In the genomic region with DNA sequence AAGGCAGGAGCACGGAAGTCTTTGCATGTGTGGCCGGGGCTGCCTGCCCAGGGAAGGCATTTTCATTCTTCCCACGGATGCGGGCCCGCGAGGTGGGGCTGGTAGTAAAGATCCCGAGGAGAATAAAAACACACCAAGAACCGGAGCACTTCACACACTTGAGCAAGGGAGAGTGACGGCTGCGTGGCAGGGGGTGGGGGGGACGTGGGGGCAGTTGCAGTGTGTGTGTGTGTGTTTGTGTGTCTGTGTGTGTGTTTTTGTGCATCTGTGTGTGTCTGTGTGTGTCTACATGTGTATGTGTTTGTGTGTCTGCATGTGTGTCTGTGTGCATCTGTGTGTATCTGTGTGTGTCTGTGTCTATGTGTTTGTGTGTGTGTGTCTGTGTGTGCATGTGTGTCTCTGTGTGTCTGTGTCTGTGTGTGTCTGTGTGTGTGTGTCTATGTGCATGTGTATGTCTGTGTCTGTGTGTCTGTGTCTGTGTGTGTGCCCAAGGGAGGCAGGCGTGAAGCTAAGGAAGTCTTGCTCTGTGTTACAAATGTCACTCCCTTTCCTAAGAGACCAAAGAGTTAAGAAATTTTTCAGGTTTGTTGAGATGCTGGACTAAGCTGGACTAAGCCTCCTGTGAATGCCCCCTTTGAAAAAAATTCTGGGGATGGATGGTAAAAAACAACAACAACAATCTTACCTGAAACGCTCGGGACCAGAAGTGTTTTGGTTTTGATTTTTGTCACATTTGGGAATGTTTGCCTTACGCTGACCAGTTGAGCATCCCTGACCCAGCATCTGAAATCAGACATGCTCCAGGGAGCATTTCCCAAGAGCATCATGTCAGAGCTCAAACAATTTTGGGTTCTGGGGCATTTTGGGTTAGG, we compare ENCODE assay signal across 17 cellular contexts. TPM values are rescaled to one million over a fixed set of nuclear protein-coding genes. Genes with fewer than 3 reads are reported as not detected.
DNase-seq lines count a peak whose midpoint lies in the region; ATAC-seq, FAIRE-seq and TF ChIP-seq lines count a peak whose summit lies in the region.
"Had no signal": no experiment of that assay in that cellular context is flagged by ENCODE, and none has a peak within 500 bp of the region (broad histone marks: within the 10 kb centered on the region; RNA-seq: fewer than 3 reads in every experiment).

No MANE protein-coding gene starts in this region.

- ATAC-seq in HepG2 (no peak), right lobe of liver (no peak), HG02973 (IDR thresholded peaks at IDR 0.05; ENCODE audit: unreplicated experiment) (no peak), HG03097 (IDR thresholded peaks at IDR 0.05; ENCODE audit: low FRiP score, unreplicated experiment) (no peak)
- no peak for ATAC-seq in activated naive CD8-positive, alpha-beta T cell treated with anti-CD3 and anti-CD28 coated beads, Interleukin-2, amount 50 U/mL, for 24 hours
- ATAC-seq: sciatic nerve had no signal

- peaks cover 6% of the 10 kb centered on the region for H3K4me1 Mint-ChIP-seq in activated naive CD8-positive, alpha-beta T cell treated with anti-CD3 and anti-CD28 coated beads, Interleukin-2, amount 50 U/mL, for 24 hours
- H3K4me1 Mint-ChIP-seq: H9 had no signal

- TF ChIP-seq EP300 in HepG2 (IDR thresholded peaks at IDR 0.05; ENCODE audit: low read depth in 2 of 2, low read length in 2 of 2) (no peak), HepG2 (CRISPR knock-in tag; IDR thresholded peaks at IDR 0.05; ENCODE audit: borderline replicate concordance) (no peak)

- H3K27me3 Mint-ChIP-seq in activated naive CD8-positive, alpha-beta T cell treated with anti-CD3 and anti-CD28 coated beads, Interleukin-2, amount 50 U/mL, for 24 hours: peaks cover 10% of the 10 kb centered on the region

- H3K4me3 ChIP-seq in HepG2 (replicated peaks in 1 of 3; ENCODE audit: insufficient read depth in 1 of 3, low read depth in 2 of 3, low read length in 3 of 3) (no peak overlapping the region), right lobe of liver (no peak overlapping the region), mesenchymal stem cell (ENCODE audit: insufficient read depth in 1 of 2, low read depth in 1 of 2, low read length in 2 of 2) (peak overlapping the region in 1 of 2 experiments; percentile 52)
- H3K4me3 ChIP-seq: ascending aorta, lung had no signal

- peak; percentile 40 for FAIRE-seq in HepG2 (lab: Jason Lieb, UNC)

- peak overlapping the region; percentile 45 for H2BK120ac ChIP-seq in mesenchymal stem cell (ENCODE audit: low read depth, low read length)

- peak overlapping the region; percentile 67 to 89 for H3K18ac ChIP-seq in mesenchymal stem cell (ENCODE audit: low read depth in 1 of 2, low read length in 2 of 2)

- peaks cover 13% of the 10 kb centered on the region for H3K4me1 ChIP-seq in HepG2 (ENCODE audit: insufficient read depth, low read length)
- H3K4me1 ChIP-seq in right lobe of liver: no peaks in the 10 kb centered on the region
- H3K4me1 ChIP-seq in mesenchymal stem cell (ENCODE audit: control insufficient read depth, insufficient read depth, low read depth, low read length): peaks cover 40% of the 10 kb centered on the region

- H2BK5ac ChIP-seq in mesenchymal stem cell (ENCODE audit: low read depth, low read length, poor library complexity, severe bottlenecking): no peak overlapping the region

- CTCF ChIA-PET in HepG2 (lab: Yijun Ruan, JAX; ENCODE audit: low intra/inter-chr PET ratio, low total read pairs): no interaction called here

- TF ChIP-seq CTCF in HepG2 (CRISPR knock-in tag; IDR thresholded peaks at IDR 0.05) (no peak), right lobe of liver (IDR thresholded peaks at IDR 0.05) (no peak)

- no peak overlapping the region for H3K23ac ChIP-seq in mesenchymal stem cell (ENCODE audit: low read length in 2 of 2)

- H3K4me2 ChIP-seq in HepG2 (ENCODE audit: low read depth, low read length) (no peak overlapping the region), mesenchymal stem cell (ENCODE audit: low read length, poor library complexity, severe bottlenecking) (no peak overlapping the region)

- no peak for TF ChIP-seq RAD21 in HepG2 (CRISPR knock-in tag; IDR thresholded peaks at IDR 0.05)

- no peaks in the 10 kb centered on the region for H3K36me3 Mint-ChIP-seq in activated naive CD8-positive, alpha-beta T cell treated with anti-CD3 and anti-CD28 coated beads, Interleukin-2, amount 50 U/mL, for 24 hours (ENCODE audit: low read depth)

- DNase-seq in HepG2 (ENCODE audit: low spot score) (no peak), right lobe of liver (no peak), mesenchymal stem cell (no peak), NCI-H1048 (lab: John Stamatoyannopoulos, UW) (no peak), COR-L47 (lab: John Stamatoyannopoulos, UW) (no peak)
- no peak for DNase-seq in activated naive CD8-positive, alpha-beta T cell treated with anti-CD3 and anti-CD28 coated beads, Interleukin-2, amount 50 U/mL, for 24 hours
- DNase-seq: DMS153; H9; NCI-H2081 treated with DMSO at 0.1 percent for 48 hours; NCI-H748 treated with DMSO at 0.1 percent for 48 hours; stimulated activated naive CD4-positive, alpha-beta T cell had no signal

- POLR2A ChIA-PET in HepG2 (lab: Yijun Ruan, JAX): no interaction called here

- H3K27ac Mint-ChIP-seq in activated naive CD8-positive, alpha-beta T cell treated with anti-CD3 and anti-CD28 coated beads, Interleukin-2, amount 50 U/mL, for 24 hours: peak overlapping the region; percentile 2
- H3K27ac Mint-ChIP-seq: T-helper 2 cell treated with Interferon-gamma antibody and Interleukin-4, amounts not matched to agents 5 μg/mL and 100 μg/mL, for 36 hours had no signal

- H3K36me3 ChIP-seq in HepG2 (replicated peaks in 1 of 2; ENCODE audit: control insufficient read depth in 1 of 2, insufficient read depth in 2 of 2, low read length in 2 of 2): no peaks in the 10 kb centered on the region
- H3K36me3 ChIP-seq in right lobe of liver: no peaks in the 10 kb centered on the region
- no peaks in the 10 kb centered on the region for H3K36me3 ChIP-seq in mesenchymal stem cell (ENCODE audit: control insufficient read depth in 1 of 2, insufficient read depth in 2 of 2, low read depth in 1 of 2, low read length in 2 of 2)
- H3K36me3 ChIP-seq: ascending aorta had no signal

- BruUV-seq in HepG2 (replicated peaks; lab: Mats Ljungman, UMichigan): no TSS peak

- peak overlapping the region in 1 of 2 experiments; percentile 93 for H3K14ac ChIP-seq in mesenchymal stem cell (ENCODE audit: low read length in 2 of 2)

- TF ChIP-seq POLR2A in HepG2 (IDR thresholded peaks at IDR 0.05; ENCODE audit: insufficient read depth in 1 of 2, low read depth in 2 of 2, low read length in 2 of 2) (no peak), right lobe of liver (IDR thresholded peaks at IDR 0.05) (no peak)

- no peaks in the 10 kb centered on the region for H3K79me1 ChIP-seq in mesenchymal stem cell (replicated peaks; ENCODE audit: low read length, poor library complexity, severe bottlenecking)

- H4K91ac ChIP-seq in mesenchymal stem cell (ENCODE audit: low read length): peak overlapping the region; percentile 94

- WGBS in HepG2 (ENCODE audit: low lambda C conversion rate): 82% methylated on average over 15 of the region's 15 CpGs
- WGBS in right lobe of liver (ENCODE audit: insufficient coverage, low coverage, low lambda C conversion rate, missing lambda C conversion rate): 69% methylated on average over 7 of the region's 15 CpGs
- WGBS in mesenchymal stem cell: 83% methylated on average over 14 of the region's 15 CpGs

- peaks cover 5% of the 10 kb centered on the region for H3K9me3 Mint-ChIP-seq in activated naive CD8-positive, alpha-beta T cell treated with anti-CD3 and anti-CD28 coated beads, Interleukin-2, amount 50 U/mL, for 24 hours

- peak overlapping the region; percentile 21 for H2AK5ac ChIP-seq in mesenchymal stem cell (ENCODE audit: low read length, severe bottlenecking)

- peak overlapping the region; percentile 68 to 88 for H3K4ac ChIP-seq in mesenchymal stem cell (ENCODE audit: low read depth in 1 of 2, low read length in 2 of 2)

- H3K79me2 ChIP-seq in HepG2 (ENCODE audit: insufficient read depth, low read length): no peaks in the 10 kb centered on the region

- H2BK12ac ChIP-seq in mesenchymal stem cell (ENCODE audit: low read length in 2 of 2): peak overlapping the region; percentile 54 to 97

- peak overlapping the region; percentile 97 for H4K8ac ChIP-seq in mesenchymal stem cell (ENCODE audit: low read length)

- in situ Hi-C loops in HepG2 (cut with HindIII; ENCODE audit: extremely low pct_ligation_motif_present, low pct_unique_long_range_greater_than_20kb): no loop called here

- H3K27me3 ChIP-seq in HepG2 (ENCODE audit: control insufficient read depth in 1 of 2, insufficient read depth in 2 of 2, low read length in 2 of 2) (peaks cover 10 to 18% of the 10 kb centered on the region in 2 experiments; a peak in 3 of 5 replicates), right lobe of liver (no peaks in the 10 kb centered on the region), mesenchymal stem cell (ENCODE audit: control insufficient read depth in 1 of 2, insufficient read depth in 1 of 2, low read length in 2 of 2) (no peaks in the 10 kb centered on the region)
- H3K27me3 ChIP-seq: ascending aorta had no signal

- no peak overlapping the region for H3K27ac ChIP-seq in HepG2 (ENCODE audit: extremely low read length, insufficient read depth, low read length)
- H3K27ac ChIP-seq in right lobe of liver: no peak overlapping the region
- H3K27ac ChIP-seq in mesenchymal stem cell (ENCODE audit: low read length, poor library complexity, severe bottlenecking): peak overlapping the region; percentile 66

- H3K9ac ChIP-seq in HepG2 (ENCODE audit: insufficient read depth, low read depth, low read length) (no peak overlapping the region), mesenchymal stem cell (ENCODE audit: low read length) (peak overlapping the region; percentile 67)

- peak overlapping the region; percentile 50 for H2BK15ac ChIP-seq in mesenchymal stem cell (ENCODE audit: low read depth, poor library complexity, severe bottlenecking)

- no peak overlapping the region for H3K4me3 Mint-ChIP-seq in activated naive CD8-positive, alpha-beta T cell treated with anti-CD3 and anti-CD28 coated beads, Interleukin-2, amount 50 U/mL, for 24 hours
- H3K4me3 Mint-ChIP-seq: H9; T-helper 2 cell treated with Interferon-gamma antibody and Interleukin-4, amounts not matched to agents 5 μg/mL and 100 μg/mL, for 36 hours had no signal

- H3K9me3 ChIP-seq in HepG2 (ENCODE audit: low read length): peaks cover 5% of the 10 kb centered on the region; the same call in 1 of the 2 replicates
- no peaks in the 10 kb centered on the region for H3K9me3 ChIP-seq in right lobe of liver
- H3K9me3 ChIP-seq in mesenchymal stem cell (ENCODE audit: control insufficient read depth, low read length): no peaks in the 10 kb centered on the region
- H3K9me3 ChIP-seq: ascending aorta had no signal

- no peaks in the 10 kb centered on the region; the same call in 1 of the 2 replicates for H4K20me1 ChIP-seq in HepG2 (ENCODE audit: insufficient read depth, low read length)

- H2AFZ ChIP-seq in HepG2 (ENCODE audit: low read length) (no peak overlapping the region), mesenchymal stem cell (ENCODE audit: low read depth, low read length) (no peak overlapping the region)

- intact Hi-C loops in HepG2 (cut with micrococcal nuclease; ENCODE audit: unreplicated experiment): no loop called here
- intact Hi-C loops in right lobe of liver (cut with DNase I): no loop called here

RNA-seq across cellular contexts. Expression of a gene that starts 48.9 kb away (rescaled TPM):
- total RNA-seq in HepG2 (2016; rRNA removed; fragmentation: Illumina TruSeq; extraction: Trizol) (not detected in 2 replicates), right lobe of liver (1 to 10 TPM in 2 of 6 experiments, under 1 TPM in 4; 0.22 to 1.3 (median 0.37) TPM)
- not detected in 2 replicates for total RNA-seq in HepG2 (2016; cell fraction: cytosol; rRNA removed; fragmentation: Illumina TruSeq; extraction: Trizol; ENCODE audit: low read depth)
- total RNA-seq in HepG2 (2016; cell fraction: insoluble cytoplasmic fraction; rRNA removed; fragmentation: Illumina TruSeq; extraction: Trizol): not detected in 2 replicates
- not detected in 2 replicates for total RNA-seq in HepG2 (2016; cell fraction: membrane; rRNA removed; fragmentation: Illumina TruSeq; extraction: Trizol)
- total RNA-seq in HepG2 (2016; cell fraction: nucleus; rRNA removed; fragmentation: Illumina TruSeq; extraction: Trizol): not detected in 2 replicates
- not detected in 2 replicates for polyA plus RNA-seq in HepG2 (2011; rRNA removed)
- not detected in 2 replicates for polyA plus RNA-seq in HepG2 (2011; cell fraction: cytosol; rRNA removed)
- 0.02 TPM in 1 of 2 replicates, not detected in the other for polyA plus RNA-seq in HepG2 (2011; cell fraction: nucleus; rRNA removed)
- not detected in 2 replicates for polyA plus RNA-seq in HepG2 (2012)
- polyA plus RNA-seq in HepG2 (2016; cell fraction: cytosol; fragmentation: Illumina TruSeq; extraction: Trizol; ENCODE audit: low read depth): not detected in 2 replicates
- polyA plus RNA-seq in HepG2 (2016; cell fraction: insoluble cytoplasmic fraction; fragmentation: Illumina TruSeq; extraction: Trizol; ENCODE audit: low read depth): not detected in 2 replicates
- not detected in 2 replicates for polyA plus RNA-seq in HepG2 (2016; cell fraction: membrane; fragmentation: Illumina TruSeq; extraction: Trizol; ENCODE audit: low read depth)
- not detected in 2 replicates for polyA plus RNA-seq in HepG2 (2016; cell fraction: nucleus; fragmentation: Illumina TruSeq; extraction: Trizol; ENCODE audit: insufficient read depth, low read depth)
- not detected in 2 replicates for polyA minus RNA-seq in HepG2 (2011; rRNA and poly(A)+ RNA removed; ENCODE audit: low replicate concordance)
- polyA minus RNA-seq in HepG2 (2011; cell fraction: cytosol; rRNA and poly(A)+ RNA removed): not detected in 2 replicates
- not detected in 2 replicates for polyA minus RNA-seq in HepG2 (2011; cell fraction: nucleus; rRNA and poly(A)+ RNA removed)
- 11.1 TPM for polyA plus RNA-seq in mesenchymal stem cell (2013, experiment 1 of 2)
- polyA plus RNA-seq in mesenchymal stem cell (2013, experiment 2 of 2): 10.4 TPM
